ENCODE assay signal across 21 cellular contexts in the genomic region with DNA sequence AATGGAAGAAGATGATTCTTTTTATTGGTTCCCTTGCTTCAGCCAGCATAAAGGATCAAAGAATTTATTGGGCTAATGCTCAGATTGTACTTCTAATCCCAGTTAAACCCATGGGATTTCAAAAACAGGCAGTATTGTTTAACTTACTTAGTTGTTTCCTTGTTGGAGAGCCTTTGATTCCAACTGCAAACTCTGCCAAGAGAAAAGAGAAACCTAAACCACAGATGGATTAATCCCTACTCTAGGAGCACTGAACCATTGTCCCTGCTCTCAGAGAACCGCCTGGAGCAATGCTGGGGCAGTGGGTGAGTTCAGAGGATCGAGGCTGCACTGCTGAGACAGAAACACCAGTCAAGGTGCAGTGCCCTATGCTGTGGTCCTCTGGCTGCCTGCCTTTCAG. TPM values are rescaled to one million over a fixed set of nuclear protein-coding genes. Genes with fewer than 3 reads are reported as not detected.
A peak's percentile ranks its signal among the peaks of the same experiment; 100 is the strongest.
DNase-seq lines count a peak whose midpoint lies in the region; ATAC-seq, FAIRE-seq and TF ChIP-seq lines count a peak whose summit lies in the region.
"Had no signal": no experiment of that assay in that cellular context is flagged by ENCODE, and none has a peak within 500 bp of the region (broad histone marks: within the 10 kb centered on the region; RNA-seq: fewer than 3 reads in every experiment).

No MANE protein-coding gene starts in this region.

- peak overlapping the region; percentile 91 for H2AK5ac ChIP-seq in IMR-90 (ENCODE audit: low read depth, low read length)

- H3K4ac ChIP-seq in IMR-90 (ENCODE audit: low read depth, low read length): peak overlapping the region; percentile 82

- peak overlapping the region; percentile 25 for H2AK9ac ChIP-seq in IMR-90 (replicated peaks; ENCODE audit: low read depth, low read length, poor library complexity)

- H3K14ac ChIP-seq in IMR-90 (replicated peaks; ENCODE audit: low read depth, low read length): peak overlapping the region; percentile 82

- H3K4me3 ChIP-seq in IMR-90 (ENCODE audit: insufficient read depth, low read depth, low read length) (no peak overlapping the region), adipocyte (ENCODE audit: low read length) (no peak overlapping the region), fibroblast of villous mesenchyme (ENCODE audit: low read depth, low read length) (no peak overlapping the region), kidney (ENCODE audit: low read length in 2 of 2) (no peak overlapping the region)
- H3K4me3 ChIP-seq: cardiac muscle cell, PC-9 had no signal

- peak overlapping the region; percentile 77 for H4K91ac ChIP-seq in IMR-90 (ENCODE audit: insufficient read depth, low read depth, low read length)

- H2BK5ac ChIP-seq in IMR-90 (ENCODE audit: low read depth, low read length, poor library complexity, severe bottlenecking): peak overlapping the region; percentile 73

- 0 out of 2 replicates have a peak overlapping the region, but pooled peaks have one; percentile 41 for H3K56ac ChIP-seq in IMR-90 (ENCODE audit: extremely low read depth, insufficient read depth, low read length)

- TF ChIP-seq CTCF in C4-2B (conservative IDR thresholded peaks at IDR 0.05): no peak
- no peak for TF ChIP-seq CTCF in IMR-90 (conservative IDR thresholded peaks at IDR 0.05; ENCODE audit: low read depth, low read length)
- TF ChIP-seq CTCF in fibroblast of villous mesenchyme (IDR thresholded peaks at IDR 0.05; ENCODE audit: insufficient read depth, low read depth, low read length): no peak
- no peak for TF ChIP-seq CTCF in kidney (IDR thresholded peaks at IDR 0.05; ENCODE audit: borderline replicate concordance, extremely low read depth, insufficient read depth)

- no peak for TF ChIP-seq RAD21 in IMR-90 (IDR thresholded peaks at IDR 0.05; ENCODE audit: low read length)

- no peaks in the 10 kb centered on the region for H4K20me1 ChIP-seq in IMR-90 (ENCODE audit: insufficient read depth, low read length)

- H2AFZ ChIP-seq in IMR-90 (replicated peaks; ENCODE audit: low read length, poor library complexity): peak overlapping the region; percentile 27
- H2AFZ ChIP-seq: PC-9 had no signal

- peak overlapping the region; percentile 98 for H2BK120ac ChIP-seq in IMR-90 (ENCODE audit: low read depth, low read length)

- H3K9ac ChIP-seq in IMR-90 (ENCODE audit: low read depth, low read length): no peak overlapping the region
- no peak overlapping the region for H3K9ac ChIP-seq in adipocyte (ENCODE audit: low read length)
- H3K9ac ChIP-seq in kidney (ENCODE audit: low read length in 2 of 2): no peak overlapping the region

- H3K4me2 ChIP-seq in IMR-90 (ENCODE audit: low read depth, low read length): no peak overlapping the region
- H3K4me2 ChIP-seq: PC-9 had no signal

- DNase-seq in IMR-90 (peak; percentile 28), adipocyte (ENCODE audit: low read depth) (peak; percentile 69), fibroblast of villous mesenchyme (ENCODE audit: low read depth) (peak; percentile 48), EL (no peak), kidney (no peak), GF-D8 (lab: John Stamatoyannopoulos, UW) (no peak)
- DNase-seq: activated naive CD8-positive, alpha-beta T cell treated with anti-CD3 and anti-CD28 coated beads for 36 hours; activated T-cell treated with anti-CD3 and anti-CD28 coated beads, Interleukin-2, amount 50 U/mL, for 72 hours; CD4-positive, alpha-beta memory T cell; glutamatergic neuron; KG1; NCI-H1092 treated with DMSO at 0.1 percent for 48 hours; NCI-H748 treated with DMSO at 0.1 percent for 48 hours; PC-9; T1000 had no signal

- peak overlapping the region; percentile 22; the same call in 1 of the 2 replicates for H3K23ac ChIP-seq in IMR-90 (ENCODE audit: low read depth, low read length)

- peak overlapping the region; percentile 47 to 94 for H4K8ac ChIP-seq in IMR-90 (ENCODE audit: low read depth in 2 of 2, low read length in 2 of 2)

- no peaks in the 10 kb centered on the region for H3K36me3 ChIP-seq in IMR-90 (ENCODE audit: control insufficient read depth, insufficient read depth, low read length)
- H3K36me3 ChIP-seq in adipocyte (ENCODE audit: control insufficient read depth, insufficient read depth, low read length, severe bottlenecking): no peaks in the 10 kb centered on the region
- no peaks in the 10 kb centered on the region for H3K36me3 ChIP-seq in kidney (ENCODE audit: control insufficient read depth in 1 of 2, insufficient read depth in 2 of 2, low read length in 2 of 2)
- H3K36me3 ChIP-seq: cardiac muscle cell had no signal

- H3K9me1 ChIP-seq in IMR-90 (ENCODE audit: insufficient read depth, low read length): peaks cover 17% of the 10 kb centered on the region

- no peak for FAIRE-seq in kidney (lab: Jason Lieb, UNC)

- POLR2A ChIA-PET in IMR-90 (lab: Charles Lee; ENCODE audit: unreplicated experiment): interaction anchor here (1.5 kb wide), 1 partner anchor 12 kb away, joined by 4 read pairs; no protein-coding TSS in a partner anchor

- H3K79me1 ChIP-seq in IMR-90 (ENCODE audit: low read depth in 1 of 2, low read length in 2 of 2): peaks cover 0 to 13% of the 10 kb centered on the region in 2 experiments; a peak in 2 of 4 replicates

- H3K4me1 ChIP-seq in IMR-90 (ENCODE audit: control insufficient read depth, insufficient read depth, low read length) (peaks cover 27% of the 10 kb centered on the region), adipocyte (ENCODE audit: control insufficient read depth, insufficient read depth, low read length) (peaks cover 52% of the 10 kb centered on the region), kidney (ENCODE audit: control insufficient read depth in 1 of 2, insufficient read depth in 1 of 2, low read depth in 1 of 2, low read length in 2 of 2) (peaks cover 0 to 3% of the 10 kb centered on the region in 2 donors)

- intact Hi-C loops in IMR-90 (cut with micrococcal nuclease): no loop called here
- intact Hi-C loops in kidney (cut with DNase I): no loop called here

- dilution Hi-C loops in IMR-90 (cut with HindIII; ENCODE audit: low sequenced_read_pairs, unreplicated experiment): no loop called here

- H4K5ac ChIP-seq in IMR-90 (ENCODE audit: low read depth, low read length): peak overlapping the region; percentile 30; the same call in 1 of the 2 replicates

- H3K27ac ChIP-seq in C4-2B (peak overlapping the region; percentile 51), IMR-90 (ENCODE audit: insufficient read depth, low read length) (peak overlapping the region; percentile 43; the same call in 1 of the 2 replicates), kidney (ENCODE audit: low read depth in 2 of 2, low read length in 2 of 2) (no peak overlapping the region)
- H3K27ac ChIP-seq: cardiac muscle cell, epithelial cell of prostate, PC-9 had no signal

- H3K27me3 ChIP-seq in IMR-90 (ENCODE audit: control insufficient read depth, insufficient read depth, low read length) (no peaks in the 10 kb centered on the region), adipocyte (replicated peaks; ENCODE audit: control insufficient read depth, insufficient read depth, low read length) (no peaks in the 10 kb centered on the region)
- H3K27me3 ChIP-seq: cardiac muscle cell had no signal

- no peak for ATAC-seq in IMR-90 (ENCODE audit: low read depth)
- no peak for ATAC-seq in GM21360 (IDR thresholded peaks at IDR 0.05; ENCODE audit: unreplicated experiment)
- ATAC-seq: activated CD4-positive, CD25-positive, alpha-beta regulatory T cell treated with anti-CD3 and anti-CD28 coated beads, Interleukin-2, amount 50 U/mL, for 24 hours; activated T-cell treated with anti-CD3 and anti-CD28 coated beads, Interleukin-2, amount 50 U/mL, for 72 hours had no signal

- no CpG with 5 or more reads among the region's 2 CpGs for WGBS in IMR-90 (ENCODE audit: extremely low coverage in 2 of 2, insufficient read length in 1 of 2), 2 experiments

- H2BK15ac ChIP-seq in IMR-90 (ENCODE audit: low read depth, low read length): peak overlapping the region; percentile 94

- H2BK20ac ChIP-seq in IMR-90 (ENCODE audit: low read depth, low read length): peak overlapping the region; percentile 99

- in situ Hi-C loops in IMR-90 (cut with MboI; ENCODE audit: low sequenced_read_pairs): loop anchor here (10.0 kb wide), 1 partner anchor 64 kb away; no protein-coding TSS in a partner anchor

- CTCF ChIA-PET in IMR-90 (lab: Yijun Ruan, JAX): interaction anchor here (0.9 kb wide), 1 partner anchor 59 kb away, joined by 3 read pairs; no protein-coding TSS in a partner anchor

- BruUV-seq in IMR-90 (replicated peaks; lab: Mats Ljungman, UMichigan): no TSS peak

- no peaks in the 10 kb centered on the region for H3K9me3 ChIP-seq in IMR-90 (ENCODE audit: control insufficient read depth, insufficient read depth, low read length)
- no peaks in the 10 kb centered on the region for H3K9me3 ChIP-seq in adipocyte (ENCODE audit: control insufficient read depth, low read length)
- no peaks in the 10 kb centered on the region for H3K9me3 ChIP-seq in kidney (ENCODE audit: control insufficient read depth in 1 of 2, low read length in 2 of 2)

- peak overlapping the region; percentile 48; the same call in 1 of the 2 replicates for H3K18ac ChIP-seq in IMR-90 (ENCODE audit: low read depth, low read length)

- no peak for TF ChIP-seq POLR2A in IMR-90 (IDR thresholded peaks at IDR 0.05; ENCODE audit: low read depth, low read length)

TF ChIP-seq in IMR-90, 13 proteins besides CTCF, POLR2A, EP300 and RAD21:
- TF ChIP-seq SMC3 (IDR thresholded peaks at IDR 0.05; ENCODE audit: low read depth, low read length): no peak

RNA-seq across cellular contexts. Expression of a gene that starts 44.9 kb away (rescaled TPM):
- 0.83 and 1.1 TPM in 2 replicates for total RNA-seq in IMR-90 (2012; rRNA removed)
- polyA plus RNA-seq in IMR-90 (2012; rRNA removed): 1.8 and 2.2 TPM in 2 replicates
- 1.9 and 4.8 TPM in 2 replicates for polyA plus RNA-seq in IMR-90 (2012; cell fraction: cytosol; rRNA removed)
- 1.3 and 3.0 TPM in 2 replicates for polyA plus RNA-seq in IMR-90 (2012; cell fraction: nucleus; rRNA removed; ENCODE audit: low replicate concordance)
- total RNA-seq in fibroblast of villous mesenchyme: 0.43 and 0.97 TPM in 2 replicates
- 1.2 TPM for total RNA-seq in kidney
- polyA plus RNA-seq in kidney (ENCODE audit: insufficient read depth, low read depth, low replicate concordance): not detected
- total RNA-seq: activated naive CD8-positive, alpha-beta T cell treated with anti-CD3 and anti-CD28 coated beads for 36 hours; activated T-cell treated with anti-CD3 and anti-CD28 coated beads, Interleukin-2, amount 50 U/mL, for 72 hours; cardiac muscle cell; CD4-positive, alpha-beta memory T cell had no signal
- polyA plus RNA-seq: CD4-positive, alpha-beta memory T cell had no signal

RNA-seq across cellular contexts. Expression of a gene that starts 56.6 kb away (rescaled TPM):
- total RNA-seq in IMR-90 (2012; rRNA removed) (21.7 and 31.9 TPM in 2 replicates), fibroblast of villous mesenchyme (0.86 and 9.3 TPM in 2 replicates), kidney (8.5 TPM)
- polyA plus RNA-seq in IMR-90 (2012; rRNA removed) (18.3 and 20.5 TPM in 2 replicates), kidney (ENCODE audit: insufficient read depth, low read depth, low replicate concordance) (15.3 TPM)
- 24.8 and 32.4 TPM in 2 replicates for polyA plus RNA-seq in IMR-90 (2012; cell fraction: cytosol; rRNA removed)
- polyA plus RNA-seq in IMR-90 (2012; cell fraction: nucleus; rRNA removed; ENCODE audit: low replicate concordance): 45.7 and 80.2 TPM in 2 replicates
- total RNA-seq: cardiac muscle cell, dermis microvascular lymphatic vessel endothelial cell, PC-9 had no signal
- polyA plus RNA-seq: cardiac muscle cell had no signal

Comparison
In these comparisons a context has a peak if more than half of its experiments do, and no peak if none do; other contexts are left out.
1. H3K27ac ChIP-seq: peak in C4-2B (single experiment) and IMR-90 (single experiment); none in kidney (0 of 2).
2. DNase-seq: peak in IMR-90 (single experiment), adipocyte (single experiment) and fibroblast of villous mesenchyme (single experiment); none in EL (single experiment), kidney (single experiment) and GF-D8 (single experiment).